ENCODE assay signal across 1 cellular context in the genomic region with DNA sequence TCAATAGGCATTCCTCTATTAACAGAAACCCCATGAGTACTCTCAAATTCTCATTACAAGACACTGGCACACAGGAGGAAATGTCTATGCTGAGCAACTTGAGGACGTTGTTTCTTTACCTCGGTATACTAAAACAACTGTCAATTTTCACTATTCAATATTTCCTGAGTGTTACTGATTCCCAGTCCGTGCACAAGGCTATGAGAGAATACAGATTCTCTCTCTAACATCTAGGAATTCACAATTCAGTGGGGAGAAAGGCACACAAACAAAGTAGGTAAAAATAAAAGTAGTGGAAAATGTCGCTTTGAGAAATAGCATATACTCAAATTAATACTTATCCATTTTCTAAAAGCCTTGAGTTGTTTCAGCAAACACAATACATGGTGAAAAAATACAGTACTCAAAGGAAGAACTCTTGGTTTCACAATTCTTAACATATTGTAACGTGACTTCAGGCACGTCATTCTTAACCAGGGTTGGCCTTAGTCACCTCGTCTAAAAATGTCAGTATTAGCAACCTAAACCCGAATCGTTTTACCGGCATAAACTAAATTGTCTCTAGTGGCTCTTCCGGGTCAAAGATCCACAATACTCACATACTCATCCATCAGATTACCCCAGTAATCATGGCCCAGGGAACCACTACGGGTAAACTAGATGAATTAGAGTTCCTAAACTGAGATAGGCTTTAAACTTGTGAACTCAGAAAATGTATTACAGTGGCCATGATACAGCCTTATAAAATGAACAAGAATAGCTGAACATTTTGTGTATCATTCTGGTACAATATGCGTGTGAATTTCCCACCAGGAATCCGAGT.
TF ChIP-seq lines count a peak whose summit lies in the region.

No MANE protein-coding gene starts in this region.

TF ChIP-seq in HCT116, 20 proteins besides CTCF, POLR2A, EP300 and RAD21 (continued from another document):
- TF ChIP-seq, protein P1, sequence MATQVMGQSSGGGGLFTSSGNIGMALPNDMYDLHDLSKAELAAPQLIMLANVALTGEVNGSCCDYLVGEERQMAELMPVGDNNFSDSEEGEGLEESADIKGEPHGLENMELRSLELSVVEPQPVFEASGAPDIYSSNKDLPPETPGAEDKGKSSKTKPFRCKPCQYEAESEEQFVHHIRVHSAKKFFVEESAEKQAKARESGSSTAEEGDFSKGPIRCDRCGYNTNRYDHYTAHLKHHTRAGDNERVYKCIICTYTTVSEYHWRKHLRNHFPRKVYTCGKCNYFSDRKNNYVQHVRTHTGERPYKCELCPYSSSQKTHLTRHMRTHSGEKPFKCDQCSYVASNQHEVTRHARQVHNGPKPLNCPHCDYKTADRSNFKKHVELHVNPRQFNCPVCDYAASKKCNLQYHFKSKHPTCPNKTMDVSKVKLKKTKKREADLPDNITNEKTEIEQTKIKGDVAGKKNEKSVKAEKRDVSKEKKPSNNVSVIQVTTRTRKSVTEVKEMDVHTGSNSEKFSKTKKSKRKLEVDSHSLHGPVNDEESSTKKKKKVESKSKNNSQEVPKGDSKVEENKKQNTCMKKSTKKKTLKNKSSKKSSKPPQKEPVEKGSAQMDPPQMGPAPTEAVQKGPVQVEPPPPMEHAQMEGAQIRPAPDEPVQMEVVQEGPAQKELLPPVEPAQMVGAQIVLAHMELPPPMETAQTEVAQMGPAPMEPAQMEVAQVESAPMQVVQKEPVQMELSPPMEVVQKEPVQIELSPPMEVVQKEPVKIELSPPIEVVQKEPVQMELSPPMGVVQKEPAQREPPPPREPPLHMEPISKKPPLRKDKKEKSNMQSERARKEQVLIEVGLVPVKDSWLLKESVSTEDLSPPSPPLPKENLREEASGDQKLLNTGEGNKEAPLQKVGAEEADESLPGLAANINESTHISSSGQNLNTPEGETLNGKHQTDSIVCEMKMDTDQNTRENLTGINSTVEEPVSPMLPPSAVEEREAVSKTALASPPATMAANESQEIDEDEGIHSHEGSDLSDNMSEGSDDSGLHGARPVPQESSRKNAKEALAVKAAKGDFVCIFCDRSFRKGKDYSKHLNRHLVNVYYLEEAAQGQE (IDR thresholded peaks at IDR 0.05; ENCODE audit: low read depth), result no peak
